Comparison of ENCODE assay signal across 13 cellular contexts in genomic region chr1:21245688-21246229, GRCh38. TPM values are rescaled to one million over a fixed set of nuclear protein-coding genes. Genes with fewer than 3 reads are reported as not detected.
DNase-seq lines count a peak whose midpoint lies in the region; ATAC-seq and TF ChIP-seq lines count a peak whose summit lies in the region.
"Had no signal": no experiment of that assay in that cellular context is flagged by ENCODE, and none has a peak within 500 bp of the region (broad histone marks: within the 10 kb centered on the region; RNA-seq: fewer than 3 reads in every experiment).

No MANE protein-coding gene starts in this region.

- no peak for ATAC-seq in activated naive CD4-positive, alpha-beta T cell treated with anti-CD3 and anti-CD28 coated beads, Interleukin-2, amount 50 U/mL, for 72 hours
- no peak for ATAC-seq in activated T-helper 17 cell treated with anti-CD3 and anti-CD28 coated beads, Interleukin-2, amount 50 U/mL, for 72 hours (replicated peaks)
- no peak for ATAC-seq in GM21825 (IDR thresholded peaks at IDR 0.05; ENCODE audit: unreplicated experiment)

- H3K36me3 Mint-ChIP-seq in activated naive CD4-positive, alpha-beta T cell treated with anti-CD3 and anti-CD28 coated beads, Interleukin-2, amount 50 U/mL, for 72 hours, result peaks cover 13 to 16% of the 10 kb centered on the region in 2 donors
- peaks cover 100% of the 10 kb centered on the region for H3K36me3 Mint-ChIP-seq in activated T-helper 17 cell treated with anti-CD3 and anti-CD28 coated beads, Interleukin-2, amount 50 U/mL, for 72 hours (ENCODE audit: low read depth)
- peaks cover 45% of the 10 kb centered on the region for H3K36me3 Mint-ChIP-seq in endothelial cell (ENCODE audit: low read depth, unreplicated experiment)

- DNase-seq in activated naive CD4-positive, alpha-beta T cell treated with anti-CD3 and anti-CD28 coated beads, Interleukin-2, amount 50 U/mL, for 72 hours (ENCODE audit: low spot score in 2 of 2), result no peak
- DNase-seq in activated naive CD4-positive, alpha-beta T cell treated with anti-CD3 and anti-CD28 coated beads, Interleukin-2, amount 50 U/mL, for 16 hours, result no peak
- no peak for DNase-seq in endothelial cell (ENCODE audit: low spot score)
- no peak for DNase-seq in UCSD-AML1 (lab: John Stamatoyannopoulos, UW; ENCODE audit: unreplicated experiment)
- DNase-seq in hypothalamus (lab: John Stamatoyannopoulos, UW), result no peak
- DNase-seq: AML-193; CD4-positive, alpha-beta T cell; DMS153; DMS79; GDM1 had no signal

- H3K4me3 Mint-ChIP-seq in activated T-helper 17 cell treated with anti-CD3 and anti-CD28 coated beads, Interleukin-2, amount 50 U/mL, for 72 hours, result no peak overlapping the region
- H3K4me3 Mint-ChIP-seq in endothelial cell (ENCODE audit: unreplicated experiment), result peak overlapping the region; percentile 5
- H3K4me3 Mint-ChIP-seq: CD4-positive, alpha-beta T cell; H9 had no signal

- H3K27ac Mint-ChIP-seq in activated naive CD4-positive, alpha-beta T cell treated with anti-CD3 and anti-CD28 coated beads, Interleukin-2, amount 50 U/mL, for 72 hours, result peak overlapping the region; percentile 14 to 59
- peak overlapping the region; percentile 16 for H3K27ac Mint-ChIP-seq in activated T-helper 17 cell treated with anti-CD3 and anti-CD28 coated beads, Interleukin-2, amount 50 U/mL, for 72 hours
- H3K27ac Mint-ChIP-seq in endothelial cell (ENCODE audit: unreplicated experiment), result no peak overlapping the region
- H3K27ac Mint-ChIP-seq: CD4-positive, alpha-beta T cell had no signal

- H3K4me1 Mint-ChIP-seq in activated T-helper 17 cell treated with anti-CD3 and anti-CD28 coated beads, Interleukin-2, amount 50 U/mL, for 72 hours, result no peaks in the 10 kb centered on the region
- no peaks in the 10 kb centered on the region for H3K4me1 Mint-ChIP-seq in endothelial cell (ENCODE audit: unreplicated experiment)

- no peaks in the 10 kb centered on the region for H3K27me3 Mint-ChIP-seq in activated T-helper 17 cell treated with anti-CD3 and anti-CD28 coated beads, Interleukin-2, amount 50 U/mL, for 72 hours
- H3K27me3 Mint-ChIP-seq in endothelial cell (ENCODE audit: unreplicated experiment), result no peaks in the 10 kb centered on the region
- H3K27me3 Mint-ChIP-seq: CD4-positive, alpha-beta T cell had no signal

- TF ChIP-seq CTCF in endothelial cell (IDR thresholded peaks at IDR 0.05; ENCODE audit: unreplicated experiment), result no peak

- H3K9me3 Mint-ChIP-seq in activated naive CD4-positive, alpha-beta T cell treated with anti-CD3 and anti-CD28 coated beads, Interleukin-2, amount 50 U/mL, for 72 hours, result no peaks in the 10 kb centered on the region
- H3K9me3 Mint-ChIP-seq in activated T-helper 17 cell treated with anti-CD3 and anti-CD28 coated beads, Interleukin-2, amount 50 U/mL, for 72 hours, result no peaks in the 10 kb centered on the region
- H3K9me3 Mint-ChIP-seq in endothelial cell (ENCODE audit: unreplicated experiment), result no peaks in the 10 kb centered on the region
- H3K9me3 Mint-ChIP-seq: CD4-positive, alpha-beta T cell; H9 had no signal

RNA-seq across cellular contexts. Expression of gene ECE1, which starts 44.5 kb away (rescaled TPM):
- 100 to 1,000 TPM; 111 to 118 TPM for total RNA-seq in activated naive CD4-positive, alpha-beta T cell treated with anti-CD3 and anti-CD28 coated beads, Interleukin-2, amount 50 U/mL, for 72 hours
- 100 to 1,000 TPM in 1 of 2 donors, 10 to 100 TPM in 1; 75.4 to 219 TPM for total RNA-seq in activated T-helper 17 cell treated with anti-CD3 and anti-CD28 coated beads, Interleukin-2, amount 50 U/mL, for 72 hours
- total RNA-seq in endothelial cell (ENCODE audit: unreplicated experiment), result 328 TPM
